Comparison of ENCODE assay signal across 13 cellular contexts in the genomic region with DNA sequence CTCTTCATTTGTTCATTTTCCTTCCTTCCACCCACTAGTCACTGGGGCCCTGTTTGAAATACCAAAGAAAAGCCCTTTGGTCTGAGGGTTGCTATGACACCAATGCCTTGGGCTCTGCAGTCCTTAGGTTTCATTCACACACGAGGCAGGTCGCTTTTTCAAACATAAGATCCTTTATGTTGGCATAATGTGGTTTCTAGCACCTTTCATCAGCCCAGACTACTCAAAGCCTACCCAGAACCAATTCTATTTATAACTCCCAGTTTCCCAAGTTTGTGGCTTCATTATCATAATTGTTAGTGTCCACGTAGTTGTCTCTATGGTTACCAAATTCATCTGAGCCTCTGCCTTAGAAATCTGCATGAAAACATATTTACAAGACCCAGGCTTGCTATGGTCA. TPM values are rescaled to one million over a fixed set of nuclear protein-coding genes. Genes with fewer than 3 reads are reported as not detected.
A peak's percentile ranks its signal among the peaks of the same experiment; 100 is the strongest.
DNase-seq lines count a peak whose midpoint lies in the region; ATAC-seq and TF ChIP-seq lines count a peak whose summit lies in the region.
"Had no signal": no experiment of that assay in that cellular context is flagged by ENCODE, and none has a peak within 500 bp of the region (broad histone marks: within the 10 kb centered on the region; RNA-seq: fewer than 3 reads in every experiment).

No MANE protein-coding gene starts in this region.

- H3F3A ChIP-seq in Loucy (ENCODE audit: low read depth), result no peaks in the 10 kb centered on the region

- H3K9me3 ChIP-seq in Loucy (ENCODE audit: insufficient read depth, low read depth, low read length), result no peaks in the 10 kb centered on the region
- peaks cover 0 to 7% (median 0%) of the 10 kb centered on the region in 11 donors for H3K9me3 ChIP-seq in heart right ventricle

- CTCF ChIA-PET in BJ (lab: Yijun Ruan, JAX), result interaction anchor here (2.7 kb wide), 1 partner anchor 12 kb away, joined by 11 read pairs; no protein-coding TSS in a partner anchor

- no peak overlapping the region for H3K27ac ChIP-seq in heart right ventricle

- 27 to 39% methylated on average over 3 of the region's 3 CpGs for WGBS in heart right ventricle, 2 donors

- ATAC-seq in GM21786 (IDR thresholded peaks at IDR 0.05; ENCODE audit: unreplicated experiment) (no peak), heart right ventricle (no peak)
- ATAC-seq: Panc1 had no signal

- no peak overlapping the region for H3K4me3 ChIP-seq in BJ (ENCODE audit: low read depth, low read length)
- no peak overlapping the region for H3K4me3 ChIP-seq in Loucy (ENCODE audit: low read length, poor library complexity, severe bottlenecking)
- no peak overlapping the region for H3K4me3 ChIP-seq in heart right ventricle

- no peaks in the 10 kb centered on the region for H3K9me2 ChIP-seq in Loucy (replicated peaks; ENCODE audit: low read depth, low read length)

- no peaks in the 10 kb centered on the region for H4K20me1 ChIP-seq in Loucy (ENCODE audit: insufficient read depth, low read length, poor library complexity, severe bottlenecking)

- no peaks in the 10 kb centered on the region for H3K79me2 ChIP-seq in Loucy (ENCODE audit: insufficient read depth, low read length)

- H3K27me3 ChIP-seq in BJ (ENCODE audit: control insufficient read depth, insufficient read depth, low read length) (no peaks in the 10 kb centered on the region), Loucy (ENCODE audit: insufficient read depth, low read length, poor library complexity, severe bottlenecking) (no peaks in the 10 kb centered on the region), heart right ventricle (peaks cover 0 to 13% (median 6%) of the 10 kb centered on the region in 7 donors)

- TF ChIP-seq CTCF in BJ (IDR thresholded peaks at IDR 0.05; ENCODE audit: insufficient read depth, low read depth, low read length) (no peak), Loucy (conservative IDR thresholded peaks at IDR 0.05; ENCODE audit: low read length) (no peak), heart right ventricle (IDR thresholded peaks at IDR 0.05) (no peak), progenitor cell of endocrine pancreas (IDR thresholded peaks at IDR 0.05; ENCODE audit: unreplicated experiment) (no peak)

- H2AFZ ChIP-seq in Loucy (ENCODE audit: low read length), result 0 out of 2 replicates have a peak overlapping the region, but pooled peaks have one; percentile 1

- H3K9ac ChIP-seq in Loucy (ENCODE audit: low read depth, low read length, poor library complexity, severe bottlenecking), result no peak overlapping the region

- peaks cover 2% of the 10 kb centered on the region for H3K4me1 Mint-ChIP-seq in progenitor cell of endocrine pancreas (ENCODE audit: low read depth)
- H3K4me1 Mint-ChIP-seq: nephron had no signal

- peaks cover 8% of the 10 kb centered on the region for H3K9me3 Mint-ChIP-seq in progenitor cell of endocrine pancreas (ENCODE audit: low read depth)
- H3K9me3 Mint-ChIP-seq: nephron had no signal

- peaks cover 24% of the 10 kb centered on the region for H3K4me1 ChIP-seq in Loucy (ENCODE audit: insufficient read depth, low read length, poor library complexity, severe bottlenecking)
- H3K4me1 ChIP-seq in heart right ventricle, result peaks cover 0 to 9% (median 0%) of the 10 kb centered on the region in 9 donors

- intact Hi-C loops in heart right ventricle (cut with DNase I), result no loop called here

- H3K4me3 Mint-ChIP-seq in progenitor cell of endocrine pancreas (ENCODE audit: low read depth), result no peak overlapping the region
- H3K4me3 Mint-ChIP-seq: nephron had no signal

- H3K36me3 ChIP-seq in BJ (ENCODE audit: control insufficient read depth, insufficient read depth, low read length) (no peaks in the 10 kb centered on the region), Loucy (ENCODE audit: insufficient read depth, low read length) (no peaks in the 10 kb centered on the region), heart right ventricle (no peaks in the 10 kb centered on the region)

- peaks cover 10% of the 10 kb centered on the region for H3K27me3 Mint-ChIP-seq in progenitor cell of endocrine pancreas

- POLR2A ChIA-PET in BJ (lab: Charles Lee), result no interaction called here

- DNase-seq in BJ (ENCODE audit: low read depth) (peak; percentile 20), RPMI7951 (ENCODE audit: low read depth) (peak; percentile 81), hepatic stellate cell (ENCODE audit: low spot score) (peak; percentile 28), heart right ventricle (no peak), HPDE6-E6E7 (ENCODE audit: extremely low spot score) (no peak), progenitor cell of endocrine pancreas (ENCODE audit: low spot score, unreplicated experiment) (no peak)
- DNase-seq: activated CD4-positive, CD25-positive, alpha-beta regulatory T cell; activated effector memory CD4-positive, alpha-beta T cell treated with anti-CD3 and anti-CD28 coated beads, Interleukin-2, amount 50 U/mL, for 16 hours; substantia nigra had no signal

- H3K4me2 ChIP-seq in Loucy (ENCODE audit: low read depth, low read length, poor library complexity, severe bottlenecking), result peak overlapping the region; percentile 47

- H3K27ac Mint-ChIP-seq in progenitor cell of endocrine pancreas, result no peak overlapping the region

- H3K36me3 Mint-ChIP-seq in progenitor cell of endocrine pancreas (ENCODE audit: insufficient read depth), result no peaks in the 10 kb centered on the region

RNA-seq across cellular contexts. Expression of gene TP53RK, which starts 6.6 kb away (rescaled TPM):
- polyA plus RNA-seq in BJ (2011; rRNA removed) (7.2 and 11.0 TPM in 2 replicates), heart right ventricle (1 to 10 TPM; 6.9 to 7.8 TPM)
- polyA minus RNA-seq in BJ (2011; rRNA and poly(A)+ RNA removed), result 5.0 and 5.8 TPM in 2 replicates
- 33.1 and 36.2 TPM in 2 replicates for total RNA-seq in RPMI7951 (2014; rRNA removed; shearing (Covaris generic))
- total RNA-seq in heart right ventricle (1 to 10 TPM; 3.5 to 7.3 (median 6.4) TPM), progenitor cell of endocrine pancreas (11.1 and 11.5 TPM in 2 replicates)

RNA-seq across cellular contexts. Expression of gene SLC2A10, which starts 13.6 kb away (rescaled TPM):
- polyA plus RNA-seq in BJ (2011; rRNA removed) (31.0 and 41.9 TPM in 2 replicates), heart right ventricle (1 to 10 TPM; 1.9 to 3.4 TPM)
- polyA minus RNA-seq in BJ (2011; rRNA and poly(A)+ RNA removed), result 28.7 and 38.0 TPM in 2 replicates
- total RNA-seq in RPMI7951 (2014; rRNA removed; shearing (Covaris generic)), result 20.4 and 23.4 TPM in 2 replicates
- total RNA-seq in heart right ventricle (1 to 10 TPM; 1.1 to 5.2 (median 2.5) TPM), progenitor cell of endocrine pancreas (16.1 and 16.6 TPM in 2 replicates)

RNA-seq across cellular contexts. Expression of gene SLC13A3, which starts 44.6 kb away (rescaled TPM):
- 3.5 and 3.7 TPM in 2 replicates for polyA plus RNA-seq in BJ (2011; rRNA removed)
- polyA minus RNA-seq in BJ (2011; rRNA and poly(A)+ RNA removed), result 4.6 and 7.9 TPM in 2 replicates
- 1.7 and 4.1 TPM in 2 replicates for total RNA-seq in RPMI7951 (2014; rRNA removed; shearing (Covaris generic))
- 1 to 10 TPM in 1 of 10 donors, under 1 TPM in 9; 0.13 to 1.2 (median 0.60) TPM for total RNA-seq in heart right ventricle
- polyA plus RNA-seq in heart right ventricle, result under 1 TPM; 0.29 to 0.61 TPM
- total RNA-seq in progenitor cell of endocrine pancreas, result 2.9 and 5.0 TPM in 2 replicates

Comparison
In these comparisons a context has a peak if more than half of its experiments do, and no peak if none do; other contexts are left out.
1. DNase-seq: peak in BJ (single experiment), RPMI7951 (single experiment) and hepatic stellate cell (single experiment); none in heart right ventricle (0 of 2), HPDE6-E6E7 (single experiment) and progenitor cell of endocrine pancreas (single experiment).